Comparison of ENCODE assay signal across 15 cellular contexts in the genomic region with DNA sequence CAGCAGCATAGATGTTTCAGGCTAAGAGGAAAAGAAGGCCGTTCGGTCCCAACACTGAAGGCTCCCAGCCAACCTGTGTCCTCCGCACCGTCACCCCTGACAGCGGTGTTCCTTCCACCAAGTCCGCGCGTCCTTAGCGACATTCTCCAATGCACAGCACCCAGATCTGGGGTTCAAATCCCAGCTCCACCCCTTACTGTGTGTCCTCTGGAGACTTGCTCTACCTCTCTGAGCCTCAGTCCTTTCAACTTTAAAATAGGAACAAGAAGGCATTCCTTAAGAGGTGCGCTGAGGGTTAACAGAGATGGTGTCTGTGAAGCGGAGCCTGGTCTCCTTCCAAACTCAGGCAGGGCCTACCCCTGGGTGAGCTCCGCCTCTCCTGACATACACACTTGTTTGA.
A peak's percentile ranks its signal among the peaks of the same experiment; 100 is the strongest.
DNase-seq lines count a peak whose midpoint lies in the region; ATAC-seq and TF ChIP-seq lines count a peak whose summit lies in the region.
"Had no signal": no experiment of that assay in that cellular context is flagged by ENCODE, and none has a peak within 500 bp of the region (broad histone marks: within the 10 kb centered on the region; RNA-seq: fewer than 3 reads in every experiment).

No MANE protein-coding gene starts in this region.

- 0 out of 2 replicates have a peak, but pooled peaks cover 3% of the 10 kb centered on the region for H4K20me1 ChIP-seq in GM23338 (replicated peaks; ENCODE audit: insufficient read depth)
- H4K20me1 ChIP-seq in hepatocyte (ENCODE audit: insufficient read depth, poor library complexity, severe bottlenecking): no peaks in the 10 kb centered on the region

- H3K27me3 ChIP-seq in GM23338 (ENCODE audit: insufficient read depth): no peaks in the 10 kb centered on the region
- H3K27me3 ChIP-seq in hepatocyte: no peaks in the 10 kb centered on the region
- no peaks in the 10 kb centered on the region for H3K27me3 ChIP-seq in rectal smooth muscle tissue (ENCODE audit: control insufficient read depth, insufficient read depth, low read length)

- H3K27ac Mint-ChIP-seq in GM23338 (no peak overlapping the region), brain (peak overlapping the region in 3 of 5 experiments; percentile 21 to 92 (median 75))
- H3K27ac Mint-ChIP-seq: CD4-positive, CD25-positive, alpha-beta regulatory T cell had no signal

- H3K4me1 Mint-ChIP-seq in GM23338: peaks cover 23% of the 10 kb centered on the region; the same call in 2 of the 3 replicates
- peaks cover 65% of the 10 kb centered on the region for H3K4me1 Mint-ChIP-seq in brain
- H3K4me1 Mint-ChIP-seq: CD4-positive, CD25-positive, alpha-beta regulatory T cell had no signal

- no peaks in the 10 kb centered on the region for H3K9me2 ChIP-seq in GM23338 (ENCODE audit: insufficient read depth)
- H3K9me2 ChIP-seq in hepatocyte (replicated peaks; ENCODE audit: insufficient read depth): no peaks in the 10 kb centered on the region

- TF ChIP-seq CTCF in GM23338 (conservative IDR thresholded peaks at IDR 0.05; ENCODE audit: low read depth in 2 of 2) (no peak), brain (conservative IDR thresholded peaks at IDR 0.05) (no peak), hepatocyte (IDR thresholded peaks at IDR 0.05; ENCODE audit: poor library complexity) (no peak)

- H3K36me3 Mint-ChIP-seq in GM23338 (ENCODE audit: low read depth): no peaks in the 10 kb centered on the region
- no peaks in the 10 kb centered on the region for H3K36me3 Mint-ChIP-seq in brain
- H3K36me3 Mint-ChIP-seq: CD4-positive, CD25-positive, alpha-beta regulatory T cell had no signal

- H3K79me2 ChIP-seq in GM23338 (replicated peaks; ENCODE audit: insufficient read depth): no peaks in the 10 kb centered on the region
- no peaks in the 10 kb centered on the region for H3K79me2 ChIP-seq in hepatocyte

- DNase-seq in GM23338 (ENCODE audit: low spot score) (no peak), hepatocyte (ENCODE audit: low spot score) (no peak), NCI-H146 treated with DMSO at 0.1 percent for 48 hours (lab: John Stamatoyannopoulos, UW; ENCODE audit: unreplicated experiment) (no peak)
- DNase-seq in activated CD8-positive, alpha-beta memory T cell treated with anti-CD3 and anti-CD28 coated beads, Interleukin-2, amount 50 U/mL, for 48 hours: no peak
- DNase-seq: AML-193; CD4-positive, CD25-positive, alpha-beta regulatory T cell; KG1; NCI-H1092; NCI-H1694; NCI-H2107; NCI-H345; NCI-H526 treated with DMSO at 0.1 percent for 48 hours had no signal

- H3K36me3 ChIP-seq in GM23338 (ENCODE audit: insufficient read depth) (no peaks in the 10 kb centered on the region), hepatocyte (replicated peaks; ENCODE audit: insufficient read depth, low read depth) (no peaks in the 10 kb centered on the region), rectal smooth muscle tissue (ENCODE audit: control insufficient read depth, insufficient read depth, low read length) (no peaks in the 10 kb centered on the region)

- H3K9me3 Mint-ChIP-seq in GM23338: no peaks in the 10 kb centered on the region
- H3K9me3 Mint-ChIP-seq in brain: peaks cover 0 to 8% (median 3%) of the 10 kb centered on the region in 5 experiments
- H3K9me3 Mint-ChIP-seq: CD4-positive, CD25-positive, alpha-beta regulatory T cell had no signal

- H3K27me3 Mint-ChIP-seq in GM23338 (ENCODE audit: insufficient read depth, low read depth, poor library complexity): peaks cover 30% of the 10 kb centered on the region
- peaks cover 6% of the 10 kb centered on the region for H3K27me3 Mint-ChIP-seq in brain

- H3F3A ChIP-seq in GM23338 (replicated peaks; ENCODE audit: low read depth): 0 out of 2 replicates have a peak, but pooled peaks cover 2% of the 10 kb centered on the region

- H3K9ac ChIP-seq in rectal smooth muscle tissue (ENCODE audit: low read length): no peak overlapping the region

- H3K9me3 ChIP-seq in hepatocyte (ENCODE audit: low read depth): no peaks in the 10 kb centered on the region

- 95% methylated on average over 12 of the region's 12 CpGs for WGBS in hepatocyte (ENCODE audit: low lambda C conversion rate, missing lambda C conversion rate)

- H3K4me1 ChIP-seq in GM23338 (ENCODE audit: insufficient read depth) (peaks cover 3% of the 10 kb centered on the region; the same call in 1 of the 2 replicates), hepatocyte (ENCODE audit: insufficient read depth) (peaks cover 4% of the 10 kb centered on the region), rectal smooth muscle tissue (ENCODE audit: control insufficient read depth, insufficient read depth, low read length) (peaks cover 7% of the 10 kb centered on the region)

- no peak overlapping the region; the same call in 1 of the 2 replicates for H2AFZ ChIP-seq in GM23338
- H2AFZ ChIP-seq in hepatocyte: no peak overlapping the region

- ATAC-seq in GM23338 (peak; percentile 17; the same call in 2 of the 3 replicates), GM19395 (IDR thresholded peaks at IDR 0.05; ENCODE audit: unreplicated experiment) (no peak)

- H3K27ac ChIP-seq in GM23338 (ENCODE audit: low read depth) (no peak overlapping the region), hepatocyte (peak overlapping the region; percentile 56), rectal smooth muscle tissue (ENCODE audit: low read depth, low read length) (peak overlapping the region; percentile 50)

- H3K4me3 Mint-ChIP-seq in GM23338: no peak overlapping the region
- H3K4me3 Mint-ChIP-seq in brain: no peak overlapping the region
- H3K4me3 Mint-ChIP-seq: CD4-positive, CD25-positive, alpha-beta regulatory T cell had no signal

- H3K4me3 ChIP-seq in GM23338 (no peak overlapping the region), hepatocyte (no peak overlapping the region), rectal smooth muscle tissue (ENCODE audit: low read length) (no peak overlapping the region)

- H3K4me2 ChIP-seq in GM23338 (no peak overlapping the region), hepatocyte (no peak overlapping the region)

TF ChIP-seq in GM23338, 12 proteins besides CTCF, POLR2A, EP300 and RAD21:
- TF ChIP-seq EZH2phosphoT487 (IDR thresholded peaks at IDR 0.05; ENCODE audit: unreplicated experiment): no peak
- no peak for TF ChIP-seq POLR2AphosphoS5 (IDR thresholded peaks at IDR 0.05; ENCODE audit: low read depth)
- no peak for TF ChIP-seq ETS1 (IDR thresholded peaks at IDR 0.05)
- TF ChIP-seq CREB1 (CRISPR knock-in tag; IDR thresholded peaks at IDR 0.05; ENCODE audit: low read depth): no peak
- TF ChIP-seq JUNB (IDR thresholded peaks at IDR 0.05; ENCODE audit: unreplicated experiment): no peak
- no peak for TF ChIP-seq ZNF114 (CRISPR knock-in tag; IDR thresholded peaks at IDR 0.05)
- no peak for TF ChIP-seq EZH2 (IDR thresholded peaks at IDR 0.05; ENCODE audit: low read depth, unreplicated experiment)
